8 cellular contexts compared by ENCODE assay signal in the genomic region with DNA sequence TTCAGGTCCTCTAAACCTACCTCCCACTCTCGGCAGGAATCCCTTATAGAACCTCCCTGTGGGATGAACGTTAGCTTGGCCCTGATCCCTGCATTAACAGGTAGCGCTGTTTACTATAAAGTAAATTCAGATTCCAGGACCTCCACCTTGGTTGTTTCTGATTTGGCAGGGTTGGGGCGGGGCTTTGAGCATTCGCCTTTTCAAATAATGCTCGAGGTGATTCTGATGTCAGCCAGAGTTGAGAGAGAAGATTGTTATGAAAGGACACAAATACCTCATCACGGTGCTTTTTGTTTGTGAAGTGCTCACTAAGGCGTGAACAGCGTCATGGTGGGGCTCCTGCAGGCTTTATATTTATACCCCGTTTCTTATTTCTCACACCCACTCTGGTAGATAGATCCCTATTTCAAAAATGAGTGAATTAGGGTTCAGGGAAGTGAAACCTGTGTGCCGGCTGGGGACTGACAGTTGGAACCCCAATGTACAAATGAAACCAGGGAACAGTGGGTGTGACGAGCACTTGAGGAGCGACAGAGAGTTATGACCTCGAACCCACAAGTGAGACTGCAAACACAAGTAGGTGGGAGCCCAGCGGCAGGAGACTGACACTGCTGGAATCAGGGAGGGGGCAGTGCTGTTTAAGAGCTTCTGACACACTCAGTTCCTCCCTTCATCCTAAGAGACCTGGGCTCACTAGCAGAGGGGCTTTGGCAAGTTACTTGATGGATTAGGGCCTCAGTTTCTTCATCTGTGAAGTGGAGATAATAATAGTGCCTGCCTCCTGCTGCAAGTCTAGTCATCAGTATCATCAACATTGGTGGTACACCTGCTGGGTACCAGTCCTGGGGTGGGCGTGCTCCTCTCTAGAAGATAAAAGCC. TPM values are rescaled to one million over a fixed set of nuclear protein-coding genes. Genes with fewer than 3 reads are reported as not detected.
DNase-seq lines count a peak whose midpoint lies in the region; ATAC-seq and TF ChIP-seq lines count a peak whose summit lies in the region.
"Had no signal": no experiment of that assay in that cellular context is flagged by ENCODE, and none has a peak within 500 bp of the region (broad histone marks: within the 10 kb centered on the region; RNA-seq: fewer than 3 reads in every experiment).

No MANE protein-coding gene starts in this region.

- no peaks in the 10 kb centered on the region for H3K9me3 ChIP-seq in vagina

- no peak overlapping the region for H3K4me3 ChIP-seq in vagina
- H3K4me3 ChIP-seq: SK-N-MC had no signal

- no peaks in the 10 kb centered on the region for H3K27me3 Mint-ChIP-seq in central memory CD8-positive, alpha-beta T cell

- H3K4me1 Mint-ChIP-seq in central memory CD8-positive, alpha-beta T cell: peaks cover 93% of the 10 kb centered on the region

- ATAC-seq in GM19035 (IDR thresholded peaks at IDR 0.05; ENCODE audit: unreplicated experiment): peak; percentile 80
- peak; percentile 75 for ATAC-seq in HG02943 (IDR thresholded peaks at IDR 0.05; ENCODE audit: low read depth, unreplicated experiment)
- peak; percentile 49 for ATAC-seq in central memory CD8-positive, alpha-beta T cell (replicated peaks; ENCODE audit: extremely low read depth, poor library complexity, severe bottlenecking)

- peak overlapping the region; percentile 99 for H3K27ac Mint-ChIP-seq in central memory CD8-positive, alpha-beta T cell (ENCODE audit: low read depth)

- H3K4me1 ChIP-seq in vagina: no peaks in the 10 kb centered on the region

- TF ChIP-seq CTCF in vagina (IDR thresholded peaks at IDR 0.05): no peak

- TF ChIP-seq POLR2A in vagina (IDR thresholded peaks at IDR 0.05): peak in 1 of 2 donors; percentile 6

- peaks cover 71% of the 10 kb centered on the region for H3K36me3 Mint-ChIP-seq in central memory CD8-positive, alpha-beta T cell (ENCODE audit: insufficient read depth)

- H3K4me3 Mint-ChIP-seq in central memory CD8-positive, alpha-beta T cell: peak overlapping the region; percentile 75

- H3K9me3 Mint-ChIP-seq in central memory CD8-positive, alpha-beta T cell: no peaks in the 10 kb centered on the region

- intact Hi-C loops in vagina (cut with DNase I) (no loop called here), head of caudate nucleus (cut with DNase I) (no loop called here)

- H3K36me3 ChIP-seq in vagina: no peaks in the 10 kb centered on the region

- H3K27me3 ChIP-seq in vagina: no peaks in the 10 kb centered on the region

- DNase-seq in T follicular helper cell (ENCODE audit: low read depth): peak; percentile 71
- peak; percentile 72 to 90 for DNase-seq in central memory CD8-positive, alpha-beta T cell (ENCODE audit: low spot score in 2 of 2)
- no peak for DNase-seq in vagina (ENCODE audit: extremely low spot score in 2 of 2)
- no peak for DNase-seq in NCI-H446 (lab: John Stamatoyannopoulos, UW)
- no peak for DNase-seq in head of caudate nucleus

- H3K27ac ChIP-seq in vagina: peak overlapping the region; percentile 52
- H3K27ac ChIP-seq: SK-N-MC had no signal

RNA-seq across cellular contexts. Expression of a gene that starts 14.3 kb away (rescaled TPM):
- total RNA-seq in vagina: 39.5 TPM

Comparison
In these comparisons a context has a peak if more than half of its experiments do, and no peak if none do; other contexts are left out.
1. DNase-seq: peak in T follicular helper cell (single experiment) and central memory CD8-positive, alpha-beta T cell (2 of 2); none in vagina (0 of 2), NCI-H446 (0 of 2) and head of caudate nucleus (0 of 42).
2. Peak in every context shown above with its lines, with median percentiles within 50 percentile points of each other: ATAC-seq.